10 cellular contexts compared by ENCODE assay signal in the genomic region with DNA sequence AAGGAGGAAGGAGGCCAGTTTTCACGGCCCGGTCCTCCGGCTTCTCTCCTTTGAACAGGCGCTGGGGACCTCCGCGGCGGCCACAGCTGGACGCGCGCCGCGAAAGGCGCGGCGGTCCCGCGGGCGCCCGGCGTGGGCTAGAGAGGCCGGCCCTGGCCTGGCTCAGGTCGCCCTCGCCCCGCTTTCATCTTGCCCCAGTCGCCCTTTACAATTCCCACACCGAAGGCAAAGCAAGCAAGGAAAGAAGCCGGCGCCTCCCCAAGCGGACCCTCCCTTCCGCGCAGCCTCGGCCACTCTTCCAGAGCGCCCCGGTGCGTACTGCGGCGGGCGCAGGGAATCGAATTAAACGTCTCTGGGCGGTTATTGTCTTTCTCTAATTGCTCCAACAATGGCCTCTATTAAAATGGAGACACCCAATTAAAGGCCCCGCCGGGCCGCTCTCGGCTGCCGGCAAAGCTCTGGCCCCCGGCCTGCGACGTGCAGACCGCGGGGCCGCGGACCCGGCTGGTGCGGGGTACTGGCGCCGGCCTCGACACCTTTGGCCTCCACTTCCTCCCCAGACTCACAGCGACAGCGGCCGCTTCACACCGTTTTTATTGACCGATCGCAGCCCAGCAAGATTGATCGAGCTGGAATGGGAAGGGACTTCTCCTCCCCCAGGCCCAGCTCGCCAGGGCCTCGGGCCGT. TPM values are rescaled to one million over a fixed set of nuclear protein-coding genes. Genes with fewer than 3 reads are reported as not detected.
DNase-seq lines count a peak whose midpoint lies in the region; ATAC-seq and TF ChIP-seq lines count a peak whose summit lies in the region.
"Had no signal": no experiment of that assay in that cellular context is flagged by ENCODE, and none has a peak within 500 bp of the region (broad histone marks: within the 10 kb centered on the region; RNA-seq: fewer than 3 reads in every experiment).

No MANE protein-coding gene starts in this region.

- peaks cover 91% of the 10 kb centered on the region for H4K20me1 ChIP-seq in BLaER1

- H3K4me1 Mint-ChIP-seq in IgD-negative memory B cell, result peaks cover 24 to 39% (median 25%) of the 10 kb centered on the region in 3 donors
- H3K4me1 Mint-ChIP-seq in effector memory CD8-positive, alpha-beta T cell (ENCODE audit: low read depth in 2 of 2), result peaks cover 51 to 64% of the 10 kb centered on the region in 2 donors
- peaks cover 67% of the 10 kb centered on the region for H3K4me1 Mint-ChIP-seq in nephron progenitor cell

- H3K36me3 ChIP-seq in BLaER1, result no peaks in the 10 kb centered on the region

- H3K4me1 ChIP-seq in BLaER1, result peaks cover 36% of the 10 kb centered on the region

- H3K9me3 ChIP-seq in BLaER1, result peaks cover 4% of the 10 kb centered on the region; the same call in 1 of the 2 replicates

- H3K27ac ChIP-seq in BLaER1, result no peak overlapping the region

- H3K27me3 Mint-ChIP-seq in IgD-negative memory B cell, result peaks cover 63% of the 10 kb centered on the region
- H3K27me3 Mint-ChIP-seq in effector memory CD8-positive, alpha-beta T cell, result peaks cover 55 to 78% of the 10 kb centered on the region in 2 donors
- peaks cover 96% of the 10 kb centered on the region for H3K27me3 Mint-ChIP-seq in nephron progenitor cell (ENCODE audit: low read depth, poor library complexity)

- peaks cover 2% of the 10 kb centered on the region for H3K36me3 Mint-ChIP-seq in IgD-negative memory B cell
- H3K36me3 Mint-ChIP-seq in effector memory CD8-positive, alpha-beta T cell (ENCODE audit: insufficient read depth), result peaks cover 57% of the 10 kb centered on the region
- H3K36me3 Mint-ChIP-seq in nephron progenitor cell (ENCODE audit: low read depth), result no peaks in the 10 kb centered on the region

- peak overlapping the region; percentile 70 for H3K4me2 ChIP-seq in BLaER1

- peaks cover 0 to 11% (median 0%) of the 10 kb centered on the region in 3 donors for H3K9me3 Mint-ChIP-seq in IgD-negative memory B cell
- H3K9me3 Mint-ChIP-seq in effector memory CD8-positive, alpha-beta T cell, result no peaks in the 10 kb centered on the region
- H3K9me3 Mint-ChIP-seq in nephron progenitor cell, result no peaks in the 10 kb centered on the region

- H3K27ac Mint-ChIP-seq in IgD-negative memory B cell (no peak overlapping the region), nephron progenitor cell (no peak overlapping the region)
- peak overlapping the region in 1 of 2 donors; percentile 38 for H3K27ac Mint-ChIP-seq in effector memory CD8-positive, alpha-beta T cell

- H3K4me3 Mint-ChIP-seq in IgD-negative memory B cell (peak overlapping the region in 3 of 4 donors; percentile 47 to 83 (median 50)), nephron progenitor cell (peak overlapping the region; percentile 78)
- peak overlapping the region; percentile 79 to 80 for H3K4me3 Mint-ChIP-seq in effector memory CD8-positive, alpha-beta T cell

- TF ChIP-seq CTCF in nephron progenitor cell (IDR thresholded peaks at IDR 0.05), result no peak

- ATAC-seq in effector memory CD8-positive, alpha-beta T cell (replicated peaks), result no peak
- ATAC-seq in esophagus mucosa (no peak), GM18519 (IDR thresholded peaks at IDR 0.05; ENCODE audit: low FRiP score, unreplicated experiment) (no peak), HG03139 (IDR thresholded peaks at IDR 0.05; ENCODE audit: unreplicated experiment) (no peak)

- no peak for DNase-seq in effector memory CD8-positive, alpha-beta T cell
- peak; percentile 42 for DNase-seq in nephron progenitor cell
- no peak for DNase-seq in activated effector memory CD4-positive, alpha-beta T cell treated with anti-CD3 and anti-CD28 coated beads, Interleukin-2, amount 50 U/mL, for 16 hours
- DNase-seq: NCI-H2171, substantia nigra had no signal

- H3K9ac ChIP-seq in BLaER1, result no peak overlapping the region

- H3K4me3 ChIP-seq in BLaER1, result peak overlapping the region; percentile 48

- H3K27me3 ChIP-seq in BLaER1, result peaks cover 100% of the 10 kb centered on the region

RNA-seq across cellular contexts. Expression of gene GATA3, which starts 4.5 kb away (rescaled TPM):
- 2.0 TPM for polyA plus RNA-seq in IgD-negative memory B cell
- total RNA-seq in esophagus mucosa, result 0.76 TPM
